29 cellular contexts compared by ENCODE assay signal in the genomic region with DNA sequence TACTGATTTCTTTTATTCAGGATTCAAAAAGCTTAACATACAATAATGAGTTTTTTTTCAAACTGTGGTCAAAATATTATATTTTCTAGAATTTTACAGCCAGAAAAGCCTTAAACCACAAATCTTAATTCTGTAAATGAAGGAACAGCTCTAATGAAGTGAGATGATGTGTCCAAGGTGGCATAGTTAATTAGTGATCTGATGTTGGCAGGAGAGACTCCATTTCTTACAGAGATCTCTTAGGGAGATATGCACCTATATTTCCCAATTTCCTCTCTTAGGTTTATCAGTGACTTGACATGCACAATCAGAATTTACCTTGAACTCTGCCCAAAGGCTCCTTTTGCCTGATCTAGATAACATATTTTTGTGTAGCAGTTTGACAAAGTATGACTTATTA.
"Had no signal": no experiment of that assay in that cellular context is flagged by ENCODE, and none has a peak within 500 bp of the region (broad histone marks: within the 10 kb centered on the region; RNA-seq: fewer than 3 reads in every experiment).

No MANE protein-coding gene starts in this region.

- H3K4me1 ChIP-seq: colonic mucosa, esophagus muscularis mucosa, esophagus squamous epithelium, foreskin keratinocyte, gastrocnemius medialis, gastroesophageal sphincter, heart left ventricle, heart right ventricle had no signal

- H3K27ac Mint-ChIP-seq: dendritic cell treated with granulocyte-macrophage colony-stimulating factor and Interleukin-4, amounts not matched to agents 40 ng/mL and 50 ng/mL, for 4 days; effector memory CD8-positive, alpha-beta T cell; endodermal cell had no signal

- H3K4me1 Mint-ChIP-seq: endodermal cell had no signal

- H3K4me3 Mint-ChIP-seq: dendritic cell treated with granulocyte-macrophage colony-stimulating factor and Interleukin-4, amounts not matched to agents 40 ng/mL and 50 ng/mL, for 4 days; effector memory CD8-positive, alpha-beta T cell; endodermal cell had no signal

- H3K4me3 ChIP-seq: colonic mucosa, coronary artery, dorsolateral prefrontal cortex, esophagus muscularis mucosa, esophagus squamous epithelium, gastrocnemius medialis, gastroesophageal sphincter, heart left ventricle, heart right ventricle had no signal

- FAIRE-seq: colon, endometrium, endothelial cell of umbilical vein, frontal cortex had no signal

- DNase-seq: colonic mucosa; cortex of kidney; dermis blood vessel endothelial cell; dorsolateral prefrontal cortex; effector CD4-positive, alpha-beta T cell; effector CD8-positive, alpha-beta T cell; effector memory CD4-positive, alpha-beta T cell; effector memory CD8-positive, alpha-beta T cell; endodermal cell; erythroblast; esophagus squamous epithelium; foreskin fibroblast; foreskin keratinocyte; foreskin melanocyte; gastrocnemius medialis; glutamatergic neuron; head of caudate nucleus; heart left ventricle; heart right ventricle had no signal

- ATAC-seq: effector memory CD8-positive, alpha-beta T cell; esophagus mucosa; foreskin keratinocyte; gastrocnemius medialis; gastroesophageal sphincter; heart left ventricle; heart right ventricle had no signal

- H3K27ac ChIP-seq: colonic mucosa, coronary artery, dorsolateral prefrontal cortex, epithelial cell of prostate, esophagus muscularis mucosa, esophagus squamous epithelium, foreskin keratinocyte, gastrocnemius medialis, gastroesophageal sphincter, heart left ventricle, heart right ventricle had no signal

- H3K36me3 ChIP-seq: colonic mucosa, esophagus muscularis mucosa, esophagus squamous epithelium, gastrocnemius medialis, gastroesophageal sphincter, heart left ventricle, heart right ventricle had no signal

- H3K9me3 ChIP-seq: colonic mucosa, esophagus muscularis mucosa, esophagus squamous epithelium, gastrocnemius medialis had no signal

- H3K27me3 Mint-ChIP-seq: dendritic cell treated with granulocyte-macrophage colony-stimulating factor and Interleukin-4, amounts not matched to agents 40 ng/mL and 50 ng/mL, for 4 days; effector memory CD8-positive, alpha-beta T cell had no signal

- H3K27me3 ChIP-seq: colonic mucosa, dorsolateral prefrontal cortex, esophagus muscularis mucosa, esophagus squamous epithelium, foreskin keratinocyte, gastrocnemius medialis, gastroesophageal sphincter, heart left ventricle, heart right ventricle had no signal
